Comparison of ENCODE assay signal across 9 cellular contexts in genomic region chr17:2083613-2084128, GRCh38. TPM values are rescaled to one million over a fixed set of nuclear protein-coding genes. Genes with fewer than 3 reads are reported as not detected.
A peak's percentile ranks its signal among the peaks of the same experiment; 100 is the strongest.
DNase-seq lines count a peak whose midpoint lies in the region; ATAC-seq, FAIRE-seq and TF ChIP-seq lines count a peak whose summit lies in the region.
"Had no signal": no experiment of that assay in that cellular context is flagged by ENCODE, and none has a peak within 500 bp of the region (broad histone marks: within the 10 kb centered on the region; RNA-seq: fewer than 3 reads in every experiment).

No MANE protein-coding gene starts in this region.

- peak overlapping the region; percentile 64 for H3K27ac Mint-ChIP-seq in activated B cell treated with CpG ODN at 0.5 μM for 24 hours

- TF ChIP-seq POLR2A in A549 (IDR thresholded peaks at IDR 0.05; ENCODE audit: low read length), result no peak

- DNase-seq in A549 (ENCODE audit: low read depth in 1 of 2, low spot score in 1 of 2), result peak in 1 of 2 experiments; percentile 82
- DNase-seq in activated B cell treated with CpG ODN at 0.5 μM for 24 hours, result no peak
- peak; percentile 68 for DNase-seq in lower lobe of right lung
- DNase-seq in upper lobe of right lung, result peak; percentile 77
- no peak for DNase-seq in WERI-Rb-1
- no peak for DNase-seq in epidermal melanocyte (ENCODE audit: insufficient read length, low spot score)
- no peak for DNase-seq in mesenteric fat pad (ENCODE audit: low spot score)

- WGBS in A549 (ENCODE audit: missing lambda C conversion rate), result 49% methylated on average over 7 of the region's 7 CpGs

- H3K27ac ChIP-seq in A549, result peak overlapping the region; percentile 39 to 61; a peak in 5 of 6 replicates
- H3K27ac ChIP-seq in lower lobe of right lung, result peak overlapping the region; percentile 81
- H3K27ac ChIP-seq in upper lobe of right lung, result peak overlapping the region; percentile 78
- H3K27ac ChIP-seq in WERI-Rb-1, result no peak overlapping the region

- ATAC-seq in A549 (peak; percentile 30 to 63; a peak in 4 of 6 replicates), GM21786 (IDR thresholded peaks at IDR 0.05; ENCODE audit: unreplicated experiment) (peak; percentile 52), activated B cell treated with CpG ODN at 0.5 μM for 24 hours (ENCODE audit: low read depth) (peak; percentile 36), lower lobe of right lung (peak; percentile 79 to 81), upper lobe of right lung (peak; percentile 86)

- intact Hi-C loops in activated B cell treated with CpG ODN at 0.5 μM for 24 hours (cut with micrococcal nuclease) (loop anchor here (1.0 kb wide), 1 partner anchor 13 kb away; no protein-coding TSS in a partner anchor), lower lobe of right lung (cut with DNase I) (no loop called here), upper lobe of right lung (cut with DNase I) (no loop called here)

- H3K4me3 Mint-ChIP-seq in activated B cell treated with CpG ODN at 0.5 μM for 24 hours, result no peak overlapping the region

- TF ChIP-seq RAD21 in A549 (conservative IDR thresholded peaks at IDR 0.05 in 1 of 2, IDR thresholded peaks at IDR 0.05 in 1 of 2), result no peak

- no peaks in the 10 kb centered on the region for H3K27me3 Mint-ChIP-seq in activated B cell treated with CpG ODN at 0.5 μM for 24 hours

- H3K4me1 ChIP-seq in A549 (peaks cover 27% of the 10 kb centered on the region), lower lobe of right lung (peaks cover 67% of the 10 kb centered on the region), upper lobe of right lung (peaks cover 53% of the 10 kb centered on the region)

- CTCF ChIA-PET in A549 (lab: Yijun Ruan, JAX), result interaction anchor here (0.7 to 9.1 kb wide), 10 partner anchors 12 to 181 kb away, joined by 3 to 55 read pairs (median 4); partner anchors contain the start of gene HIC1
- CTCF ChIA-PET in activated B cell treated with CpG ODN at 0.5 μM for 24 hours (lab: Charles Lee), result interaction anchor here (0.9 to 1.6 kb wide), 3 partner anchors 25 to 87 kb away, joined by 3 to 10 read pairs (median 5); partner anchors contain the start of gene HIC1

- no peaks in the 10 kb centered on the region for H3K9me3 ChIP-seq in A549
- no peaks in the 10 kb centered on the region for H3K9me3 ChIP-seq in lower lobe of right lung
- no peaks in the 10 kb centered on the region for H3K9me3 ChIP-seq in upper lobe of right lung
- H3K9me3 ChIP-seq in WERI-Rb-1 (ENCODE audit: severe bottlenecking), result no peaks in the 10 kb centered on the region

- H3K9me3 Mint-ChIP-seq in activated B cell treated with CpG ODN at 0.5 μM for 24 hours, result no peaks in the 10 kb centered on the region

- H3K36me3 Mint-ChIP-seq in activated B cell treated with CpG ODN at 0.5 μM for 24 hours (ENCODE audit: low read depth), result peaks cover 40% of the 10 kb centered on the region

- H3K27me3 ChIP-seq in lower lobe of right lung (ENCODE audit: low read depth) (no peaks in the 10 kb centered on the region), upper lobe of right lung (no peaks in the 10 kb centered on the region), WERI-Rb-1 (ENCODE audit: insufficient read depth, low read depth, severe bottlenecking) (no peaks in the 10 kb centered on the region)

- FAIRE-seq in A549 (lab: Jason Lieb, UNC), result no peak

- TF ChIP-seq CTCF in A549 (IDR thresholded peaks at IDR 0.05) (no peak), activated B cell treated with CpG ODN at 0.5 μM for 24 hours (IDR thresholded peaks at IDR 0.05) (no peak), lower lobe of right lung (IDR thresholded peaks at IDR 0.05) (no peak), upper lobe of right lung (IDR thresholded peaks at IDR 0.05) (peak; percentile 5), WERI-Rb-1 (IDR thresholded peaks at IDR 0.05; ENCODE audit: low read depth, low read length) (no peak)

- POLR2A ChIA-PET in A549 (lab: Yijun Ruan, JAX) (no interaction called here), activated B cell treated with CpG ODN at 0.5 μM for 24 hours (lab: Charles Lee) (interaction anchor here (16.3 kb wide), 1 partner anchor 17 kb away, joined by 449 read pairs; the partner anchor contains the start of gene HIC1)

- peaks cover 30% of the 10 kb centered on the region for H3K36me3 ChIP-seq in lower lobe of right lung
- H3K36me3 ChIP-seq in upper lobe of right lung, result peaks cover 28% of the 10 kb centered on the region
- peaks cover 48% of the 10 kb centered on the region for H3K36me3 ChIP-seq in WERI-Rb-1

- TF ChIP-seq EP300 in A549 (IDR thresholded peaks at IDR 0.05), result no peak

- peak overlapping the region; percentile 48 for H3K4me2 ChIP-seq in A549

- no peak overlapping the region for H3K4me3 ChIP-seq in A549
- H3K4me3 ChIP-seq in lower lobe of right lung, result no peak overlapping the region
- H3K4me3 ChIP-seq in upper lobe of right lung, result no peak overlapping the region
- no peak overlapping the region for H3K4me3 ChIP-seq in WERI-Rb-1 (ENCODE audit: low read depth, low read length)

- H3K4me1 Mint-ChIP-seq in activated B cell treated with CpG ODN at 0.5 μM for 24 hours, result peaks cover 48% of the 10 kb centered on the region

TF ChIP-seq in A549, 52 proteins besides CTCF, POLR2A, EP300 and RAD21:
- TF ChIP-seq CBX2 (IDR thresholded peaks at IDR 0.05; ENCODE audit: borderline replicate concordance, low read depth), result no peak
- TF ChIP-seq ZSCAN20 (CRISPR knock-in tag; IDR thresholded peaks at IDR 0.05), result 0 out of 2 replicates have a peak, but pooled peaks have one; percentile 52

RNA-seq across cellular contexts. Expression of gene HIC1, which starts 28.8 kb away (rescaled TPM):
- polyA plus RNA-seq in A549 (2011; rRNA removed) (0.13 and 0.28 TPM in 2 replicates), A549 (2017; fragmentation: RNase III; extraction: RNeasy Plus Mini Kit Qiagen cat#74134 plus additional on column Dnase treatment) (0.70 to 1.5 TPM (median 1.3 TPM) in 3 replicates)
- polyA plus RNA-seq in A549 (2012; cell fraction: cytosol; rRNA removed), result 0.37 and 0.43 TPM in 2 replicates
- 1.7 and 2.1 TPM in 2 replicates for polyA plus RNA-seq in A549 (2012; cell fraction: nucleus; rRNA removed)
- 0.29 and 0.58 TPM in 2 replicates for polyA minus RNA-seq in A549 (2011; rRNA and poly(A)+ RNA removed)
- total RNA-seq in activated B cell treated with CpG ODN at 0.5 μM for 24 hours (8.3 and 9.3 TPM in 2 replicates), lower lobe of right lung (20.6 TPM), upper lobe of right lung (20.8 TPM), mesenteric fat pad (34.4 TPM)

RNA-seq across cellular contexts. Expression of gene OVCA2, which starts 41.8 kb away (rescaled TPM):
- polyA plus RNA-seq in A549 (2011; rRNA removed), result 66.3 and 73.1 TPM in 2 replicates
- 77.8 and 108 TPM in 2 replicates for polyA plus RNA-seq in A549 (2012; cell fraction: cytosol; rRNA removed)
- polyA plus RNA-seq in A549 (2012; cell fraction: nucleus; rRNA removed), result 46.6 and 48.1 TPM in 2 replicates
- 54.3 to 56.6 TPM (median 54.6 TPM) in 3 replicates for polyA plus RNA-seq in A549 (2017; fragmentation: RNase III; extraction: RNeasy Plus Mini Kit Qiagen cat#74134 plus additional on column Dnase treatment)
- polyA minus RNA-seq in A549 (2011; rRNA and poly(A)+ RNA removed), result 60.6 and 72.6 TPM in 2 replicates
- 29.4 and 31.2 TPM in 2 replicates for total RNA-seq in activated B cell treated with CpG ODN at 0.5 μM for 24 hours
- 20.3 TPM for total RNA-seq in lower lobe of right lung
- 21.4 TPM for total RNA-seq in upper lobe of right lung
- 23.6 TPM for total RNA-seq in mesenteric fat pad

RNA-seq across cellular contexts. Expression of gene DPH1, which starts 53.7 kb away (rescaled TPM):
- 25.5 and 33.0 TPM in 2 replicates for polyA plus RNA-seq in A549 (2011; rRNA removed)
- polyA plus RNA-seq in A549 (2012; cell fraction: cytosol; rRNA removed), result 44.9 and 53.6 TPM in 2 replicates
- 178 and 193 TPM in 2 replicates for polyA plus RNA-seq in A549 (2012; cell fraction: nucleus; rRNA removed)
- 33.6 to 42.4 TPM (median 34.4 TPM) in 3 replicates for polyA plus RNA-seq in A549 (2017; fragmentation: RNase III; extraction: RNeasy Plus Mini Kit Qiagen cat#74134 plus additional on column Dnase treatment)
- polyA minus RNA-seq in A549 (2011; rRNA and poly(A)+ RNA removed), result 52.9 and 61.5 TPM in 2 replicates
- total RNA-seq in activated B cell treated with CpG ODN at 0.5 μM for 24 hours, result 49.3 and 63.4 TPM in 2 replicates
- 38.0 TPM for total RNA-seq in lower lobe of right lung
- total RNA-seq in upper lobe of right lung, result 47.8 TPM
- 35.6 TPM for total RNA-seq in mesenteric fat pad

RNA-seq across cellular contexts. Expression of gene RTN4RL1, which starts 58.5 kb away (rescaled TPM):
- polyA plus RNA-seq in A549 (2011; rRNA removed), result 0.39 and 0.46 TPM in 2 replicates
- 0.96 and 1.8 TPM in 2 replicates for polyA plus RNA-seq in A549 (2012; cell fraction: cytosol; rRNA removed)
- polyA plus RNA-seq in A549 (2012; cell fraction: nucleus; rRNA removed), result 1.8 and 2.1 TPM in 2 replicates
- polyA plus RNA-seq in A549 (2017; fragmentation: RNase III; extraction: RNeasy Plus Mini Kit Qiagen cat#74134 plus additional on column Dnase treatment), result 1.4 to 1.8 TPM (median 1.5 TPM) in 3 replicates
- 0.44 and 0.45 TPM in 2 replicates for polyA minus RNA-seq in A549 (2011; rRNA and poly(A)+ RNA removed)
- not detected in 2 replicates for total RNA-seq in activated B cell treated with CpG ODN at 0.5 μM for 24 hours
- 5.8 TPM for total RNA-seq in lower lobe of right lung
- 4.3 TPM for total RNA-seq in upper lobe of right lung
- total RNA-seq in mesenteric fat pad, result 11.2 TPM
- total RNA-seq: Daoy had no signal

Comparison
In these comparisons a context has a peak if more than half of its experiments do, and no peak if none do; other contexts are left out.
1. ATAC-seq: peak in every context shown above with its lines; median percentile 86 in upper lobe of right lung; 80 in lower lobe of right lung; 52 in GM21786; 46 in A549; 36 in activated B cell treated with CpG ODN at 0.5 μM for 24 hours.
2. DNase-seq: peak in lower lobe of right lung (single experiment) and upper lobe of right lung (single experiment); none in activated B cell treated with CpG ODN at 0.5 μM for 24 hours (single experiment), WERI-Rb-1 (single experiment), epidermal melanocyte (single experiment) and mesenteric fat pad (single experiment).